19 cellular contexts compared by ENCODE assay signal in genomic region chr3:100149713-100150112, GRCh38. TPM values are rescaled to one million over a fixed set of nuclear protein-coding genes. Genes with fewer than 3 reads are reported as not detected.
DNase-seq lines count a peak whose midpoint lies in the region; ATAC-seq and TF ChIP-seq lines count a peak whose summit lies in the region.
"Had no signal": no experiment of that assay in that cellular context is flagged by ENCODE, and none has a peak within 500 bp of the region (broad histone marks: within the 10 kb centered on the region; RNA-seq: fewer than 3 reads in every experiment).

No MANE protein-coding gene starts in this region.

- H3K4me1 ChIP-seq in osteoblast (ENCODE audit: insufficient read depth, low read length) (peaks cover 2% of the 10 kb centered on the region), transverse colon (peaks cover 0 to 6% (median 0%) of the 10 kb centered on the region in 4 donors), mesendoderm (ENCODE audit: control insufficient read depth, low read depth, low read length) (no peaks in the 10 kb centered on the region)
- H3K4me1 ChIP-seq: spleen had no signal

- H3K9me3 Mint-ChIP-seq in activated CD4-positive, alpha-beta T cell treated with anti-CD3 and anti-CD28 coated beads, Interleukin-2, amount 10 ng/mL, durations not matched to agents 7 days and 5 days, result no peaks in the 10 kb centered on the region
- no peaks in the 10 kb centered on the region for H3K9me3 Mint-ChIP-seq in activated CD4-positive, alpha-beta T cell treated with anti-CD3 and anti-CD28 coated beads for 36 hours (ENCODE audit: low read depth)
- H3K9me3 Mint-ChIP-seq in natural killer cell, result no peaks in the 10 kb centered on the region
- H3K9me3 Mint-ChIP-seq: effector memory CD8-positive, alpha-beta T cell had no signal

- H3K27me3 Mint-ChIP-seq in activated CD4-positive, alpha-beta T cell treated with anti-CD3 and anti-CD28 coated beads, Interleukin-2, amount 10 ng/mL, durations not matched to agents 7 days and 5 days, result no peaks in the 10 kb centered on the region
- no peaks in the 10 kb centered on the region for H3K27me3 Mint-ChIP-seq in activated CD4-positive, alpha-beta T cell treated with anti-CD3 and anti-CD28 coated beads for 36 hours
- H3K27me3 Mint-ChIP-seq in natural killer cell (ENCODE audit: low read depth in 2 of 2), result no peaks in the 10 kb centered on the region
- H3K27me3 Mint-ChIP-seq: activated CD8-positive, alpha-beta memory T cell treated with anti-CD3 and anti-CD28 coated beads, Interleukin-2, amount 10 ng/mL, durations not matched to agents 7 days and 5 days; effector memory CD8-positive, alpha-beta T cell; naive thymus-derived CD8-positive, alpha-beta T cell; progenitor cell of endocrine pancreas had no signal

- CTCF ChIA-PET in activated CD4-positive, alpha-beta T cell treated with anti-CD3 and anti-CD28 coated beads, Interleukin-2, amount 10 ng/mL, durations not matched to agents 7 days and 5 days (lab: Charles Lee), result interaction anchor here (1.2 kb wide), 1 partner anchor 13 kb away, joined by 4 read pairs; no protein-coding TSS in a partner anchor
- CTCF ChIA-PET in activated CD4-positive, alpha-beta T cell treated with anti-CD3 and anti-CD28 coated beads for 36 hours (lab: Charles Lee), result interaction anchor here (1.4 kb wide), 1 partner anchor 14 kb away, joined by 3 read pairs; no protein-coding TSS in a partner anchor

- H4K8ac ChIP-seq in mesendoderm (ENCODE audit: low read depth, low read length), result no peak overlapping the region

- H2BK15ac ChIP-seq in mesendoderm (replicated peaks; ENCODE audit: low read depth), result no peak overlapping the region

- intact Hi-C loops in activated CD4-positive, alpha-beta T cell treated with anti-CD3 and anti-CD28 coated beads for 36 hours (cut with DNase I, micrococcal nuclease), result no loop called here
- intact Hi-C loops in transverse colon (cut with DNase I; ENCODE audit: low total_unique reads), result no loop called here
- intact Hi-C loops in natural killer cell (cut with micrococcal nuclease), result no loop called here

- peaks cover 44% of the 10 kb centered on the region for H3K36me3 Mint-ChIP-seq in activated CD4-positive, alpha-beta T cell treated with anti-CD3 and anti-CD28 coated beads, Interleukin-2, amount 10 ng/mL, durations not matched to agents 7 days and 5 days (ENCODE audit: low read depth)
- H3K36me3 Mint-ChIP-seq in activated CD4-positive, alpha-beta T cell treated with anti-CD3 and anti-CD28 coated beads for 36 hours (ENCODE audit: low read depth), result peaks cover 44% of the 10 kb centered on the region
- peaks cover under 1% of the 10 kb centered on the region for H3K36me3 Mint-ChIP-seq in natural killer cell

- no peak overlapping the region for H2AK5ac ChIP-seq in mesendoderm (ENCODE audit: low read length)

- in situ Hi-C loops in transverse colon (cut with MboI; ENCODE audit: low pct_ligation_motif_present in 1 of 4, low pct_unique_long_range_greater_than_20kb in 1 of 4, low sequenced_read_pairs in 3 of 4), result no loop called here

- no peak overlapping the region for H3K23ac ChIP-seq in mesendoderm (ENCODE audit: low read length)

- no peak for TF ChIP-seq POLR2A in transverse colon (IDR thresholded peaks at IDR 0.05)

- no peak for DNase-seq in activated CD4-positive, alpha-beta T cell treated with anti-CD3 and anti-CD28 coated beads, Interleukin-2, amount 10 ng/mL, durations not matched to agents 7 days and 5 days
- DNase-seq in activated CD4-positive, alpha-beta T cell treated with anti-CD3 and anti-CD28 coated beads for 36 hours, result no peak
- DNase-seq in coronary artery (ENCODE audit: low spot score) (no peak), osteoblast (ENCODE audit: insufficient read length, low spot score, missing footprints) (no peak), transverse colon (no peak), mesendoderm (no peak), T-helper 1 cell (no peak), natural killer cell (no peak)
- DNase-seq: activated CD4-positive, alpha-beta T cell treated with anti-CD3 and anti-CD28 coated beads for 1 hour; activated CD8-positive, alpha-beta memory T cell treated with anti-CD3 and anti-CD28 coated beads, Interleukin-2, amount 10 ng/mL, durations not matched to agents 7 days and 5 days; activated effector memory CD4-positive, alpha-beta T cell treated with Interleukin-2 at 50 U/mL for 16 hours; effector memory CD8-positive, alpha-beta T cell; GOT3; naive thymus-derived CD8-positive, alpha-beta T cell; NCI-H1105; spleen had no signal

- no peak overlapping the region for H3K4me3 ChIP-seq in coronary artery
- H3K4me3 ChIP-seq in osteoblast (ENCODE audit: insufficient read depth, low read length), result no peak overlapping the region
- H3K4me3 ChIP-seq in transverse colon, result no peak overlapping the region
- H3K4me3 ChIP-seq in mesendoderm (ENCODE audit: low read length), result no peak overlapping the region
- H3K4me3 ChIP-seq: lung, spleen had no signal

- H3K4me1 Mint-ChIP-seq in activated CD4-positive, alpha-beta T cell treated with anti-CD3 and anti-CD28 coated beads, Interleukin-2, amount 10 ng/mL, durations not matched to agents 7 days and 5 days, result peaks cover 16% of the 10 kb centered on the region
- H3K4me1 Mint-ChIP-seq in activated CD4-positive, alpha-beta T cell treated with anti-CD3 and anti-CD28 coated beads for 36 hours, result peaks cover 6% of the 10 kb centered on the region
- no peaks in the 10 kb centered on the region for H3K4me1 Mint-ChIP-seq in natural killer cell

- H3K18ac ChIP-seq in mesendoderm (ENCODE audit: low read length), result no peak overlapping the region

- H4K5ac ChIP-seq in mesendoderm (ENCODE audit: low read length), result no peak overlapping the region

- H3K9me3 ChIP-seq in osteoblast (ENCODE audit: low read depth, low read length) (no peaks in the 10 kb centered on the region), transverse colon (no peaks in the 10 kb centered on the region)

- TF ChIP-seq EP300 in transverse colon (IDR thresholded peaks at IDR 0.05; ENCODE audit: low read depth), result no peak

- H3K27me3 ChIP-seq in osteoblast (ENCODE audit: insufficient read depth, low read length) (no peaks in the 10 kb centered on the region), transverse colon (no peaks in the 10 kb centered on the region), mesendoderm (ENCODE audit: insufficient read depth, low read length, poor library complexity) (no peaks in the 10 kb centered on the region)
- H3K27me3 ChIP-seq: spleen had no signal

- no peaks in the 10 kb centered on the region for H3K36me3 ChIP-seq in osteoblast (ENCODE audit: insufficient read depth, low read length)
- H3K36me3 ChIP-seq in transverse colon, result no peaks in the 10 kb centered on the region
- H3K36me3 ChIP-seq in mesendoderm (ENCODE audit: control insufficient read depth, insufficient read depth, low read length), result no peaks in the 10 kb centered on the region

- no peak overlapping the region for H3K9ac ChIP-seq in mesendoderm (ENCODE audit: low read length)

- H3K27ac ChIP-seq in coronary artery (peak overlapping the region; percentile 82 to 84), osteoblast (ENCODE audit: low read depth, low read length) (peak overlapping the region; percentile 40), transverse colon (peak overlapping the region; percentile 27 to 73 (median 48)), mesendoderm (ENCODE audit: low read depth, low read length) (no peak overlapping the region)
- H3K27ac ChIP-seq: RWPE1, spleen had no signal

- 94 to 96% methylated on average over 4 of the region's 4 CpGs for WGBS in transverse colon (ENCODE audit: low coverage in 1 of 2), 2 donors
- no CpG with 5 or more reads among the region's 4 CpGs for WGBS in mesendoderm (ENCODE audit: extremely low coverage, insufficient coverage, low lambda C conversion rate)

- no peaks in the 10 kb centered on the region for H3K79me1 ChIP-seq in mesendoderm (ENCODE audit: low read length)

- no peak for ATAC-seq in activated CD4-positive, alpha-beta T cell treated with anti-CD3 and anti-CD28 coated beads for 36 hours
- no peak for ATAC-seq in natural killer cell
- ATAC-seq: activated CD8-positive, alpha-beta memory T cell treated with anti-CD3 and anti-CD28 coated beads, Interleukin-2, amount 10 ng/mL, durations not matched to agents 7 days and 5 days; effector memory CD8-positive, alpha-beta T cell; naive thymus-derived CD8-positive, alpha-beta T cell had no signal

- H3K4me3 Mint-ChIP-seq in activated CD4-positive, alpha-beta T cell treated with anti-CD3 and anti-CD28 coated beads, Interleukin-2, amount 10 ng/mL, durations not matched to agents 7 days and 5 days, result no peak overlapping the region
- H3K4me3 Mint-ChIP-seq in activated CD4-positive, alpha-beta T cell treated with anti-CD3 and anti-CD28 coated beads for 36 hours, result no peak overlapping the region
- no peak overlapping the region for H3K4me3 Mint-ChIP-seq in natural killer cell
- H3K4me3 Mint-ChIP-seq: activated CD8-positive, alpha-beta memory T cell treated with anti-CD3 and anti-CD28 coated beads, Interleukin-2, amount 10 ng/mL, durations not matched to agents 7 days and 5 days; effector memory CD8-positive, alpha-beta T cell; naive thymus-derived CD8-positive, alpha-beta T cell had no signal

- H3K56ac ChIP-seq in mesendoderm (ENCODE audit: low read length), result no peak overlapping the region

- no peak overlapping the region for H2AFZ ChIP-seq in osteoblast (ENCODE audit: low read length)

- no peak overlapping the region for H3K4ac ChIP-seq in mesendoderm (ENCODE audit: low read depth, low read length)

- no peak overlapping the region for H2BK120ac ChIP-seq in mesendoderm (ENCODE audit: low read depth, low read length)

- H2BK5ac ChIP-seq in mesendoderm (ENCODE audit: low read length), result no peak overlapping the region

- H3K4me2 ChIP-seq in osteoblast (ENCODE audit: insufficient read depth, low read length), result no peak overlapping the region
- H3K4me2 ChIP-seq in mesendoderm (ENCODE audit: low read length), result no peak overlapping the region

- no peaks in the 10 kb centered on the region for H4K20me1 ChIP-seq in osteoblast (ENCODE audit: insufficient read depth, low read length)

- H3K79me2 ChIP-seq in osteoblast (ENCODE audit: insufficient read depth, low read length), result no peaks in the 10 kb centered on the region
- no peaks in the 10 kb centered on the region for H3K79me2 ChIP-seq in mesendoderm (ENCODE audit: control insufficient read depth, insufficient read depth, low read length)

- TF ChIP-seq CTCF in coronary artery (IDR thresholded peaks at IDR 0.05) (no peak), osteoblast (IDR thresholded peaks at IDR 0.05; ENCODE audit: extremely low read depth, low read depth, low read length) (no peak), transverse colon (IDR thresholded peaks at IDR 0.05) (no peak), natural killer cell (IDR thresholded peaks at IDR 0.05) (no peak)

- H3K27ac Mint-ChIP-seq in activated CD4-positive, alpha-beta T cell treated with anti-CD3 and anti-CD28 coated beads, Interleukin-2, amount 10 ng/mL, durations not matched to agents 7 days and 5 days, result peak overlapping the region; percentile 15
- no peak overlapping the region for H3K27ac Mint-ChIP-seq in activated CD4-positive, alpha-beta T cell treated with anti-CD3 and anti-CD28 coated beads for 36 hours
- H3K27ac Mint-ChIP-seq in natural killer cell, result peak overlapping the region in 1 of 2 donors; percentile 4
- H3K27ac Mint-ChIP-seq: progenitor cell of endocrine pancreas had no signal

- POLR2A ChIA-PET in activated CD4-positive, alpha-beta T cell treated with anti-CD3 and anti-CD28 coated beads, Interleukin-2, amount 10 ng/mL, durations not matched to agents 7 days and 5 days (lab: Charles Lee), result no interaction called here
- POLR2A ChIA-PET in activated CD4-positive, alpha-beta T cell treated with anti-CD3 and anti-CD28 coated beads for 36 hours (lab: Charles Lee), result no interaction called here

RNA-seq across cellular contexts. Expression of gene FILIP1L, which starts 35.4 kb away (rescaled TPM):
- total RNA-seq in activated CD4-positive, alpha-beta T cell treated with anti-CD3 and anti-CD28 coated beads, Interleukin-2, amount 10 ng/mL, durations not matched to agents 7 days and 5 days, result under 1 TPM; 0.25 to 0.44 TPM
- total RNA-seq in activated CD4-positive, alpha-beta T cell treated with anti-CD3 and anti-CD28 coated beads for 36 hours, result under 1 TPM in 1 of 2 experiments, not detected in 1; 0.11 TPM
- total RNA-seq in osteoblast, result 5.8 and 5.9 TPM in 2 replicates
- total RNA-seq in transverse colon, result 10 to 100 TPM; 12.3 to 38.2 (median 26.9) TPM
- polyA plus RNA-seq in mesendoderm (2013, experiment 1 of 2), result 1.7 TPM
- polyA plus RNA-seq in mesendoderm (2013, experiment 2 of 2), result 1.5 TPM
- under 1 TPM in 1 of 3 donors, not detected in 2; 0.12 TPM for total RNA-seq in natural killer cell
